Comparison of ENCODE assay signal across 30 cellular contexts in the genomic region with DNA sequence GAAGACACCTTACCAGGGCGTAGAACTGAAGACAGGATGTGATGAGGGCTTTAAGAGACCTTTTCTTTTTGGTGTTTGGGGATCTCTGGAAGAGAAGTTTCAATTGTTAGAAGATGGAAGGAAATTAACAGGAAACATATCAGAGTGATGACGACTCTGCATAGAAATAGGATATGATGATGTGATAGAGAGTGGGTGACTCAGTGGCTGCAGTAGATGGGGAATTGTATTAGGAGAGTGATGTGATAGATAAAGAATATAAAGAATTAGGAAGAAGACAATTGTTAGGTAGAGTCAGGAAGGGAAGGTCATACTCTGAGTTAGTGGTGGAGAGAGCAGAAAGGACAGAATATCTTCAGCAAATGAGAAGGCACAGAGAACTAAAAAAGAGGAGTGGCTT.
DNase-seq lines count a peak whose midpoint lies in the region; ATAC-seq and TF ChIP-seq lines count a peak whose summit lies in the region.
"Had no signal": no experiment of that assay in that cellular context is flagged by ENCODE, and none has a peak within 500 bp of the region (broad histone marks: within the 10 kb centered on the region; RNA-seq: fewer than 3 reads in every experiment).

No MANE protein-coding gene starts in this region.

- H3K9me3 ChIP-seq in GM23248 (ENCODE audit: low read depth) (no peaks in the 10 kb centered on the region), psoas muscle (no peaks in the 10 kb centered on the region), hepatocyte (ENCODE audit: low read depth) (no peaks in the 10 kb centered on the region)
- H3K9me3 ChIP-seq: Caco-2, esophagus squamous epithelium, left lung, vagina had no signal

- peaks cover 17% of the 10 kb centered on the region for H3K4me1 ChIP-seq in GM23248 (ENCODE audit: insufficient read depth)
- H3K4me1 ChIP-seq in psoas muscle = no peaks in the 10 kb centered on the region
- peaks cover 4% of the 10 kb centered on the region for H3K4me1 ChIP-seq in hepatocyte (ENCODE audit: insufficient read depth)
- H3K4me1 ChIP-seq: Caco-2, parathyroid adenoma, vagina had no signal

- H3K36me3 ChIP-seq in GM23248 (ENCODE audit: low read depth) = no peaks in the 10 kb centered on the region
- H3K36me3 ChIP-seq in psoas muscle (ENCODE audit: insufficient read depth in 1 of 2, low read depth in 1 of 2) = no peaks in the 10 kb centered on the region
- no peaks in the 10 kb centered on the region for H3K36me3 ChIP-seq in hepatocyte (replicated peaks; ENCODE audit: insufficient read depth, low read depth)
- H3K36me3 ChIP-seq: esophagus squamous epithelium, left lung, vagina had no signal

- in situ Hi-C loops in GM23248 (cut with MboI) = no loop called here

- intact Hi-C loops in head of caudate nucleus (cut with DNase I) = no loop called here
- intact Hi-C loops in psoas muscle (cut with DNase I) = no loop called here

- H3K79me2 ChIP-seq in GM23248 (ENCODE audit: insufficient read depth) (no peaks in the 10 kb centered on the region), hepatocyte (no peaks in the 10 kb centered on the region)
- H3K79me2 ChIP-seq: parathyroid adenoma had no signal

- H3K27me3 ChIP-seq in GM23248 (replicated peaks; ENCODE audit: insufficient read depth) = no peaks in the 10 kb centered on the region
- H3K27me3 ChIP-seq in psoas muscle (ENCODE audit: insufficient read depth in 3 of 3, low read length in 2 of 3) = no peaks in the 10 kb centered on the region
- no peaks in the 10 kb centered on the region for H3K27me3 ChIP-seq in hepatocyte
- H3K27me3 ChIP-seq: esophagus squamous epithelium, left lung, vagina had no signal

- H3K4me2 ChIP-seq in GM23248 (ENCODE audit: unreplicated experiment) (no peak overlapping the region), hepatocyte (no peak overlapping the region)

- ATAC-seq in psoas muscle = no peak
- ATAC-seq: left lung; right cardiac atrium; Right ventricle myocardium inferior; stimulated activated naive CD8-positive, alpha-beta T cell treated with anti-CD3 and anti-CD28 coated beads, Interleukin-15, Interleukin-2, amounts not matched to agents 100 U/mL and 50 U/mL, for 24 hours; WTC11 had no signal

- H3K27ac ChIP-seq in GM23248 (no peak overlapping the region), epithelial cell of prostate (peak overlapping the region; percentile 6), psoas muscle (no peak overlapping the region), hepatocyte (no peak overlapping the region)
- H3K27ac ChIP-seq: esophagus squamous epithelium, HL-60, left lung, parathyroid adenoma, vagina had no signal

- H3K9ac ChIP-seq in GM23248 = no peak overlapping the region
- H3K9ac ChIP-seq: parathyroid adenoma had no signal

- WGBS in GM23248 (ENCODE audit: low coverage in 1 of 2, low lambda C conversion rate in 2 of 2, missing lambda C conversion rate in 2 of 2), 2 experiments = 71 to 85% methylated on average over 2 of the region's 2 CpGs
- WGBS in psoas muscle, 3 donors = 73 to 86% (median 79%) methylated on average over 2 of the region's 2 CpGs
- WGBS in hepatocyte (ENCODE audit: low lambda C conversion rate, missing lambda C conversion rate) = 98% methylated on average over 2 of the region's 2 CpGs

- peaks cover 5% of the 10 kb centered on the region for H3F3A ChIP-seq in GM23248 (ENCODE audit: insufficient read depth)

- no peaks in the 10 kb centered on the region for H3K9me2 ChIP-seq in GM23248 (ENCODE audit: insufficient read depth)
- no peaks in the 10 kb centered on the region for H3K9me2 ChIP-seq in hepatocyte (replicated peaks; ENCODE audit: insufficient read depth)

- H3K4me3 ChIP-seq in GM23248 = no peak overlapping the region
- no peak overlapping the region for H3K4me3 ChIP-seq in psoas muscle
- no peak overlapping the region for H3K4me3 ChIP-seq in hepatocyte
- H3K4me3 ChIP-seq: esophagus squamous epithelium, left lung, vagina had no signal

- H2AFZ ChIP-seq in GM23248 = no peak overlapping the region
- H2AFZ ChIP-seq in hepatocyte = no peak overlapping the region
- H2AFZ ChIP-seq: parathyroid adenoma had no signal

- H4K20me1 ChIP-seq in GM23248 (ENCODE audit: insufficient read depth) (no peaks in the 10 kb centered on the region), hepatocyte (ENCODE audit: insufficient read depth, poor library complexity, severe bottlenecking) (no peaks in the 10 kb centered on the region)

- DNase-seq in GM23248 = peak; percentile 52
- DNase-seq in RKO (ENCODE audit: low spot score) = peak; percentile 3
- DNase-seq in epithelial cell of prostate (ENCODE audit: low read depth, low spot score) = no peak
- peak; percentile 10 for DNase-seq in myocyte (ENCODE audit: low read depth)
- DNase-seq in head of caudate nucleus = no peak
- no peak for DNase-seq in SK-N-DZ (ENCODE audit: low spot score)
- DNase-seq in psoas muscle = no peak
- no peak for DNase-seq in hepatocyte (ENCODE audit: low spot score)
- DNase-seq: activated CD4-positive, alpha-beta T cell treated with anti-CD3 and anti-CD28 coated beads, Interleukin-2, amount 50 U/mL, for 1 hour; aorta; C1 segment of cervical spinal cord; Caco-2; DMS79 treated with DMSO at 0.1 percent for 48 hours; esophagus squamous epithelium; H7; left lung; NCI-H1105; NCI-H1930; NCI-H2227 treated with DMSO at 0.1 percent for 48 hours; nephron progenitor cell; right cardiac atrium; stimulated activated CD4-positive, alpha-beta T cell treated with anti-CD3 and anti-CD28 coated beads, Interleukin-12 subunit alpha, Interleukin-12 subunit beta, amount 100 ng/mL, for 4 hours; stimulated activated naive CD8-positive, alpha-beta T cell treated with anti-CD3 and anti-CD28 coated beads, Interleukin-15, Interleukin-2, amounts not matched to agents 100 U/mL and 50 U/mL, for 24 hours; SW 1271; T1000 had no signal

- no peak for TF ChIP-seq CTCF in psoas muscle (IDR thresholded peaks at IDR 0.05)
- TF ChIP-seq CTCF in hepatocyte (IDR thresholded peaks at IDR 0.05; ENCODE audit: poor library complexity) = no peak

Comparison
In these comparisons a context has a peak if more than half of its experiments do, and no peak if none do; other contexts are left out.
1. DNase-seq: peak in GM23248 (single experiment), RKO (single experiment) and myocyte (single experiment); none in epithelial cell of prostate (single experiment), head of caudate nucleus (0 of 42), SK-N-DZ (single experiment), psoas muscle (0 of 2) and hepatocyte (single experiment).